In the genomic region with DNA sequence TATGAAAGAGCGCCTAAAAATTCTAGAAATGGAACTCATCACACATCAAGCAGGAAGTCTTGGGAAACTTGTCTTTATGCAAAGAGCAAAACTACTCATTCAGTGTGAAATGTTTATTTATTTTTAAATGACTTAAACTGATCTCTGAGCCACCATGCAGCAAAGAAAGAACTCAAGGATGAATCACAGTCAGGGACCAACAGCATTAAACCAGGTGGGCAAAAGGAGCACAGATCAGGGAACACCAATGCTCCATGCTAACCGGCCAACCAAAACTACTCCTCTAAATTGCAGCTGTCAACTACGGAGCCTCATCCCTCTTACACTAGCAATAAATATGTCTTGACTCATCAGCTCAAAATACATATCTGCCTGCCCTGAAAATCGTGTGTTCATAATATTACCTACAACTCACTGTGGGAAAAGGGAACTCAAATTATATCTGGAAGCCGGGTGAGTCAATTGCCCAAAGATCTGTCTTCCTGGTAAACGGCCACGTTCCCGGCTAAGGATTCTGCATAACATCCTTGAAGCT, we compare ENCODE assay signal across 17 cellular contexts.
DNase-seq lines count a peak whose midpoint lies in the region; ATAC-seq, FAIRE-seq and TF ChIP-seq lines count a peak whose summit lies in the region.
"Had no signal": no experiment of that assay in that cellular context is flagged by ENCODE, and none has a peak within 500 bp of the region (broad histone marks: within the 10 kb centered on the region; RNA-seq: fewer than 3 reads in every experiment).

No MANE protein-coding gene starts in this region.

- H3K4me1 ChIP-seq in RWPE2 (ENCODE audit: insufficient read depth, poor library complexity, severe bottlenecking) (peaks cover 51% of the 10 kb centered on the region), psoas muscle (peaks cover 84% of the 10 kb centered on the region), tibial artery (peaks cover 0 to 56% (median 27%) of the 10 kb centered on the region in 4 donors)

- H3K27me3 ChIP-seq in RWPE2 (ENCODE audit: insufficient read depth, poor library complexity, severe bottlenecking), result no peaks in the 10 kb centered on the region
- H3K27me3 ChIP-seq in psoas muscle (ENCODE audit: insufficient read depth in 3 of 3, low read length in 2 of 3), result no peaks in the 10 kb centered on the region
- H3K27me3 ChIP-seq in tibial artery, result no peaks in the 10 kb centered on the region
- H3K27me3 ChIP-seq: neutrophil had no signal

- no peaks in the 10 kb centered on the region for H3K9me3 Mint-ChIP-seq in activated T-cell treated with anti-CD3 and anti-CD28 coated beads, Interleukin-2, amount 50 U/mL, for 4 hours

- peak; percentile 26 for DNase-seq in H54 (ENCODE audit: insufficient read length, low spot score)
- DNase-seq in RWPE2 (ENCODE audit: low spot score), result peak; percentile 47
- DNase-seq in epithelial cell of prostate (ENCODE audit: low read depth, low spot score), result peak; percentile 53
- no peak for DNase-seq in psoas muscle
- no peak for DNase-seq in activated T-cell treated with anti-CD3 and anti-CD28 coated beads, Interleukin-2, amount 50 U/mL, for 4 hours
- DNase-seq in NCI-H2196 (lab: John Stamatoyannopoulos, UW; ENCODE audit: unreplicated experiment), result no peak
- DNase-seq in tibial artery, result no peak
- DNase-seq: Calu3; NCI-H510A; stimulated activated CD4-positive, alpha-beta T cell treated with anti-CD3 and anti-CD28 coated beads, Interleukin-4, amount 100 ng/mL, for 24 hours; stimulated activated naive CD8-positive, alpha-beta T cell treated with anti-CD3 and anti-CD28 coated beads, Interleukin-15, amount 100 ng/mL, for 72 hours had no signal

- H3K36me3 ChIP-seq in RWPE2 (ENCODE audit: low read depth) (no peaks in the 10 kb centered on the region), psoas muscle (ENCODE audit: insufficient read depth in 1 of 2, low read depth in 1 of 2) (no peaks in the 10 kb centered on the region), tibial artery (no peaks in the 10 kb centered on the region)
- H3K36me3 ChIP-seq: neutrophil had no signal

- FAIRE-seq in H54 (lab: Jason Lieb, UNC), result no peak
- FAIRE-seq: frontal cortex, GM12878 had no signal

- H3K4me3 Mint-ChIP-seq in activated T-cell treated with anti-CD3 and anti-CD28 coated beads, Interleukin-2, amount 50 U/mL, for 4 hours, result no peak overlapping the region
- H3K4me3 Mint-ChIP-seq: stimulated activated naive CD8-positive, alpha-beta T cell treated with anti-CD3 and anti-CD28 coated beads, Interleukin-15, amount 100 ng/mL, for 72 hours had no signal

- H3K4me1 Mint-ChIP-seq in activated T-cell treated with anti-CD3 and anti-CD28 coated beads, Interleukin-2, amount 50 U/mL, for 4 hours (ENCODE audit: low read depth), result peaks cover 6% of the 10 kb centered on the region

- intact Hi-C loops in psoas muscle (cut with DNase I) (no loop called here), tibial artery (cut with DNase I; ENCODE audit: low total_unique reads) (no loop called here)

- H3K4me3 ChIP-seq in RWPE2 (ENCODE audit: severe bottlenecking) (no peak overlapping the region), psoas muscle (peak overlapping the region; percentile 45), tibial artery (no peak overlapping the region)
- H3K4me3 ChIP-seq: GM12878, SK-N-MC had no signal

- ATAC-seq in RWPE2 (ENCODE audit: low read depth) (peak; percentile 91), psoas muscle (peak; percentile 92 to 96 (median 96)), GM19035 (IDR thresholded peaks at IDR 0.05; ENCODE audit: unreplicated experiment) (no peak)
- ATAC-seq in activated T-cell treated with anti-CD3 and anti-CD28 coated beads, Interleukin-2, amount 50 U/mL, for 4 hours, result no peak
- ATAC-seq: GM12878; left lobe of liver; stimulated activated naive CD8-positive, alpha-beta T cell treated with anti-CD3 and anti-CD28 coated beads, Interleukin-15, amount 100 ng/mL, for 72 hours had no signal

- H3K27ac ChIP-seq in RWPE2 (ENCODE audit: poor library complexity, severe bottlenecking), result peak overlapping the region; percentile 90
- H3K27ac ChIP-seq in epithelial cell of prostate, result peak overlapping the region; percentile 94
- H3K27ac ChIP-seq in psoas muscle, result peak overlapping the region; percentile 89
- H3K27ac ChIP-seq in tibial artery, result no peak overlapping the region
- H3K27ac ChIP-seq: neutrophil, SK-N-MC had no signal

- H3K9me3 ChIP-seq in RWPE2 (ENCODE audit: severe bottlenecking) (no peaks in the 10 kb centered on the region), psoas muscle (no peaks in the 10 kb centered on the region), tibial artery (no peaks in the 10 kb centered on the region)
- H3K9me3 ChIP-seq: neutrophil had no signal

- H3K36me3 Mint-ChIP-seq in activated T-cell treated with anti-CD3 and anti-CD28 coated beads, Interleukin-2, amount 50 U/mL, for 4 hours (ENCODE audit: insufficient read depth), result no peaks in the 10 kb centered on the region

- TF ChIP-seq POLR2A in H54 (IDR thresholded peaks at IDR 0.05; ENCODE audit: low read depth, low read length), result no peak

- 41 to 54% (median 41%) methylated on average over 8 of the region's 8 CpGs for WGBS in psoas muscle, 3 donors

- no peak for TF ChIP-seq CTCF in RWPE2 (IDR thresholded peaks at IDR 0.05; ENCODE audit: poor library complexity, severe bottlenecking)
- TF ChIP-seq CTCF in psoas muscle (IDR thresholded peaks at IDR 0.05), result no peak
- no peak for TF ChIP-seq CTCF in tibial artery (IDR thresholded peaks at IDR 0.05)

- peaks cover 1% of the 10 kb centered on the region for H3K27me3 Mint-ChIP-seq in activated T-cell treated with anti-CD3 and anti-CD28 coated beads, Interleukin-2, amount 50 U/mL, for 4 hours (ENCODE audit: low read depth)
- H3K27me3 Mint-ChIP-seq: stimulated activated naive CD8-positive, alpha-beta T cell treated with anti-CD3 and anti-CD28 coated beads, Interleukin-15, amount 100 ng/mL, for 72 hours had no signal

Comparison
In these comparisons a context has a peak if more than half of its experiments do, and no peak if none do; other contexts are left out.
1. DNase-seq: peak in H54 (single experiment), RWPE2 (single experiment) and epithelial cell of prostate (single experiment); none in psoas muscle (0 of 2), activated T-cell treated with anti-CD3 and anti-CD28 coated beads, Interleukin-2, amount 50 U/mL, for 4 hours (single experiment), NCI-H2196 (single experiment) and tibial artery (0 of 2).
2. ATAC-seq: peak in RWPE2 (single experiment) and psoas muscle (4 of 4); none in activated T-cell treated with anti-CD3 and anti-CD28 coated beads, Interleukin-2, amount 50 U/mL, for 4 hours (0 of 2) and GM19035 (single experiment).
3. H3K27ac ChIP-seq: peak in RWPE2 (single experiment), epithelial cell of prostate (single experiment) and psoas muscle (single experiment); none in tibial artery (0 of 2).